Comparison of ENCODE assay signal across 20 cellular contexts in the genomic region with DNA sequence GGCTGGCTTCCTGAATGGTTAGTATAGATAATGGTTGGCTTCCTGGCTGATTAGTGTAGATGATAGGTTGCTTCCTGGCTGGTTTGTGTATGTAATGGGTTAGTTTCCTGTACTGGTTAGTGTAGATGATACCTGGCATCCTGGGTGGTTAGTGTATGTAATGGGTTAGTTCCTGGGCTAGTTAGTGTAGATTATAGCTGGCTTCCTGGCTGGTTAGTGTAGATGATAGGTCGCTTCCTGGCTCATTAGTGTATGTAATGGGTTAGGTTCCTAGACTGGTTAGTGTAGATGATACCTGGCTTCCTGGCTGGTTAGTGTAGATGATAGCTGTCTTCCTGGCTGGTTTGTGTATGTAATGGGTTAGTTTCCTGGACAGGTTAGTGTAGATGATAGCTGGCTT.
DNase-seq lines count a peak whose midpoint lies in the region; ATAC-seq and TF ChIP-seq lines count a peak whose summit lies in the region.
"Had no signal": no experiment of that assay in that cellular context is flagged by ENCODE, and none has a peak within 500 bp of the region (broad histone marks: within the 10 kb centered on the region; RNA-seq: fewer than 3 reads in every experiment).

No MANE protein-coding gene starts in this region.

- H3K4me3 ChIP-seq in Jurkat, Clone E6-1 (ENCODE audit: low read length), result no peak overlapping the region
- H3K4me3 ChIP-seq: A549; BLaER1 treated with 17β-estradiol and CSF1 and Interleukin-3, amounts not matched to agents 10 nM and 100 nM; GM23248 had no signal

- H3K4me3 Mint-ChIP-seq in natural killer cell (no peak overlapping the region), endothelial cell (ENCODE audit: unreplicated experiment) (peak overlapping the region; percentile 70)
- H3K4me3 Mint-ChIP-seq in natural killer cell treated with Interleukin-12 subunit alpha and Interleukin-12 subunit beta and Interleukin-15 and Interleukin-18, amount 100 ng/mL, for 72 hours, result no peak overlapping the region
- H3K4me3 Mint-ChIP-seq: CD14-positive monocyte; CD4-positive, alpha-beta memory T cell had no signal

- H3K4me1 Mint-ChIP-seq in natural killer cell (peaks cover 0 to 12% of the 10 kb centered on the region in 2 donors), endothelial cell (ENCODE audit: unreplicated experiment) (no peaks in the 10 kb centered on the region)
- peaks cover 0 to 7% of the 10 kb centered on the region in 2 donors for H3K4me1 Mint-ChIP-seq in natural killer cell treated with Interleukin-12 subunit alpha and Interleukin-12 subunit beta and Interleukin-15 and Interleukin-18, amount 100 ng/mL, for 72 hours (ENCODE audit: low read depth in 2 of 2)
- H3K4me1 Mint-ChIP-seq: CD14-positive monocyte had no signal

- no peak for ATAC-seq in natural killer cell
- ATAC-seq in natural killer cell treated with Interleukin-12 subunit alpha and Interleukin-12 subunit beta and Interleukin-15 and Interleukin-18, amount 100 ng/mL, for 72 hours, result no peak

- H3K9me3 Mint-ChIP-seq in natural killer cell (peaks cover 10 to 11% of the 10 kb centered on the region in 2 donors), endothelial cell (ENCODE audit: unreplicated experiment) (peaks cover 8% of the 10 kb centered on the region)
- peaks cover 8% of the 10 kb centered on the region for H3K9me3 Mint-ChIP-seq in natural killer cell treated with Interleukin-12 subunit alpha and Interleukin-12 subunit beta and Interleukin-15 and Interleukin-18, amount 100 ng/mL, for 72 hours

- DNase-seq in natural killer cell (no peak), endothelial cell (ENCODE audit: low spot score) (no peak), HT-29 (ENCODE audit: low spot score) (no peak), anterior cingulate cortex (lab: John Stamatoyannopoulos, UW) (no peak)
- no peak for DNase-seq in natural killer cell treated with Interleukin-12 subunit alpha and Interleukin-12 subunit beta and Interleukin-15 and Interleukin-18, amount 100 ng/mL, for 72 hours (ENCODE audit: low spot score)
- peak; percentile 14 for DNase-seq in Jurkat, Clone E6-1 (ENCODE audit: low read depth, low spot score)
- DNase-seq: 8988T; ACHN; AML-193; BE2C; Calu3; CD4-positive, alpha-beta memory T cell; COR-L47; DND-41; GM23248; H7; HCEC 1CT had no signal

- no peaks in the 10 kb centered on the region for H3K36me3 Mint-ChIP-seq in natural killer cell
- peaks cover 8% of the 10 kb centered on the region for H3K36me3 Mint-ChIP-seq in natural killer cell treated with Interleukin-12 subunit alpha and Interleukin-12 subunit beta and Interleukin-15 and Interleukin-18, amount 100 ng/mL, for 72 hours
- H3K36me3 Mint-ChIP-seq in endothelial cell (ENCODE audit: low read depth, unreplicated experiment), result peaks cover 5% of the 10 kb centered on the region
- H3K36me3 Mint-ChIP-seq: CD14-positive monocyte; CD4-positive, alpha-beta memory T cell had no signal

- intact Hi-C loops in natural killer cell (cut with micrococcal nuclease), result no loop called here

- peak overlapping the region; percentile 14 to 15 for H3K27ac Mint-ChIP-seq in natural killer cell
- no peak overlapping the region for H3K27ac Mint-ChIP-seq in natural killer cell treated with Interleukin-12 subunit alpha and Interleukin-12 subunit beta and Interleukin-15 and Interleukin-18, amount 100 ng/mL, for 72 hours
- peak overlapping the region; percentile 76 for H3K27ac Mint-ChIP-seq in endothelial cell (ENCODE audit: unreplicated experiment)

- TF ChIP-seq CTCF in natural killer cell (IDR thresholded peaks at IDR 0.05) (no peak), endothelial cell (IDR thresholded peaks at IDR 0.05; ENCODE audit: unreplicated experiment) (no peak)

- H3K27me3 Mint-ChIP-seq in natural killer cell (ENCODE audit: low read depth in 2 of 2) (no peaks in the 10 kb centered on the region), endothelial cell (ENCODE audit: unreplicated experiment) (peaks cover 9% of the 10 kb centered on the region)
- H3K27me3 Mint-ChIP-seq in natural killer cell treated with Interleukin-12 subunit alpha and Interleukin-12 subunit beta and Interleukin-15 and Interleukin-18, amount 100 ng/mL, for 72 hours, result peaks cover 0 to 3% of the 10 kb centered on the region in 2 donors

Comparison
In these comparisons a context has a peak if more than half of its experiments do, and no peak if none do; other contexts are left out.
1. H3K27ac Mint-ChIP-seq: peak in natural killer cell (2 of 2) and endothelial cell (single experiment); none in natural killer cell treated with Interleukin-12 subunit alpha and Interleukin-12 subunit beta and Interleukin-15 and Interleukin-18, amount 100 ng/mL, for 72 hours (0 of 2).